In the genomic region with DNA sequence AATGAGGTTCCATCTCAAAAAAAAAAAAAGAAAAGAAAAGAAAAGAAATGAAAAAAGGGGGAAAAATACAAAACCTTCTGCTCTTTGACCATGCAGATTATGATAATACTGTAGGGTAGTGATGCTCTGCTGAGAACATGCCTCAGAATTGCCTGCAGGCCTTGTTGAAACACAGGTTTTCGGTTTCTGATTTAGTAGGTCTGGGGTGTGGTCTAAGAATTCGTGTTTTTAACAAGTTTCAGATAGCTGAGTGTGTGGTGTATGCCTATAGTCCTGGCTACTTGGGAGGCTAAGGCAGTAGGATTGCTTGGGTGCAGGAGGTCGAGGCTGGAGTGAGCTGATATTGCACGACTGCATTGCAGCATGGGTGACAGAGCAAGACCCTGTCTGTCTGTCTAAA, we compare ENCODE assay signal across 26 cellular contexts. TPM values are rescaled to one million over a fixed set of nuclear protein-coding genes. Genes with fewer than 3 reads are reported as not detected.
DNase-seq lines count a peak whose midpoint lies in the region; ATAC-seq, FAIRE-seq and TF ChIP-seq lines count a peak whose summit lies in the region.
"Had no signal": no experiment of that assay in that cellular context is flagged by ENCODE, and none has a peak within 500 bp of the region (broad histone marks: within the 10 kb centered on the region; RNA-seq: fewer than 3 reads in every experiment).

No MANE protein-coding gene starts in this region.

- no peak overlapping the region for H3K4me2 ChIP-seq in A549
- H3K4me2 ChIP-seq in KMS-11, result peak overlapping the region; percentile 44; the same call in 1 of the 2 replicates
- no peak overlapping the region for H3K4me2 ChIP-seq in GM12878 (ENCODE audit: control insufficient read depth, insufficient read depth)

- TF ChIP-seq EP300 in A549 (IDR thresholded peaks at IDR 0.05) (no peak), GM12878 (IDR thresholded peaks at IDR 0.05; ENCODE audit: borderline replicate concordance in 1 of 2, control insufficient read depth in 1 of 2, low read depth in 2 of 2, low read length in 2 of 2) (no peak)

- H3K36me3 Mint-ChIP-seq in activated CD4-positive, alpha-beta T cell treated with anti-CD3 and anti-CD28 coated beads for 36 hours (ENCODE audit: low read depth), result no peaks in the 10 kb centered on the region
- H3K36me3 Mint-ChIP-seq: CD8-positive, alpha-beta memory T cell had no signal

- TF ChIP-seq POLR2A in A549 (IDR thresholded peaks at IDR 0.05; ENCODE audit: low read length) (no peak), GM12878 (IDR thresholded peaks at IDR 0.05; ENCODE audit: low read depth, low read length) (no peak)

- H3K4me1 ChIP-seq in A549 (no peaks in the 10 kb centered on the region), KMS-11 (ENCODE audit: low read depth, poor library complexity, severe bottlenecking) (peaks cover 52% of the 10 kb centered on the region), GM12878 (ENCODE audit: control insufficient read depth, insufficient read depth, low read length) (no peaks in the 10 kb centered on the region)
- H3K4me1 ChIP-seq: SJCRH30 had no signal

- POLR2A ChIA-PET in activated CD4-positive, alpha-beta T cell treated with anti-CD3 and anti-CD28 coated beads for 36 hours (lab: Charles Lee), result no interaction called here
- POLR2A ChIA-PET in A549 (lab: Yijun Ruan, JAX), result no interaction called here
- POLR2A ChIA-PET in GM12878 (lab: Charles Lee), result no interaction called here

- H3K9me3 ChIP-seq in A549 (peaks cover 25% of the 10 kb centered on the region), GM12878 (replicated peaks; ENCODE audit: control insufficient read depth, insufficient read depth, low read length) (no peaks in the 10 kb centered on the region)
- H3K9me3 ChIP-seq: SJCRH30 had no signal

- H4K20me1 ChIP-seq in KMS-11 (ENCODE audit: insufficient read depth), result no peaks in the 10 kb centered on the region
- no peaks in the 10 kb centered on the region for H4K20me1 ChIP-seq in GM12878 (ENCODE audit: control insufficient read depth, insufficient read depth)

- BruUV-seq in GM12878 (replicated peaks; lab: Mats Ljungman, UMichigan), result no TSS peak

- intact Hi-C loops in activated CD4-positive, alpha-beta T cell treated with anti-CD3 and anti-CD28 coated beads for 36 hours (cut with DNase I, micrococcal nuclease), result no loop called here
- intact Hi-C loops in GM12878 (cut with micrococcal nuclease; ENCODE audit: unreplicated experiment), result loop anchor here (10.0 kb wide), 1 partner anchor 599 kb away; a partner anchor contains a TSS

- FAIRE-seq in A549 (lab: Jason Lieb, UNC) (peak; percentile 90), GM12878 (lab: Jason Lieb, UNC) (peak; percentile 83)
- FAIRE-seq: RCC 7860 had no signal

- in situ Hi-C loops in GM12878 (cut with MboI), result no loop called here

- peaks cover 5% of the 10 kb centered on the region for H3K4me1 Mint-ChIP-seq in activated CD4-positive, alpha-beta T cell treated with anti-CD3 and anti-CD28 coated beads for 36 hours

- H3K4me3 ChIP-seq in A549 (no peak overlapping the region), KMS-11 (IDR thresholded peaks at IDR 0.05; ENCODE audit: insufficient read depth, low read depth, low read length) (no peak overlapping the region), GM12878 (no peak overlapping the region)
- H3K4me3 ChIP-seq: GM23248, SJCRH30 had no signal

- no peak overlapping the region for H3K4me3 Mint-ChIP-seq in activated CD4-positive, alpha-beta T cell treated with anti-CD3 and anti-CD28 coated beads for 36 hours
- H3K4me3 Mint-ChIP-seq: CD8-positive, alpha-beta memory T cell had no signal

- RAD21 ChIA-PET in GM12878 (lab: Charles Lee; ENCODE audit: unreplicated experiment), result interaction anchor here (0.5 kb wide), 1 partner anchor 201 kb away, joined by 3 read pairs; a partner anchor contains a TSS

- no peaks in the 10 kb centered on the region for H3K79me2 ChIP-seq in KMS-11 (ENCODE audit: insufficient read depth, low read depth)
- H3K79me2 ChIP-seq in GM12878 (ENCODE audit: control insufficient read depth, insufficient read depth, low read length), result no peaks in the 10 kb centered on the region

- H3K27me3 ChIP-seq in KMS-11 (ENCODE audit: insufficient read depth, low read depth) (no peaks in the 10 kb centered on the region), GM12878 (replicated peaks in 1 of 2; ENCODE audit: control insufficient read depth in 2 of 2, insufficient read depth in 2 of 2, low read length in 1 of 2) (no peaks in the 10 kb centered on the region)
- H3K27me3 ChIP-seq: SJCRH30 had no signal

- no peak for DNase-seq in activated CD4-positive, alpha-beta T cell treated with anti-CD3 and anti-CD28 coated beads for 36 hours
- DNase-seq in activated CD4-positive, alpha-beta T cell treated with anti-CD3 and anti-CD28 coated beads for 48 hours, result no peak
- DNase-seq in A549 (ENCODE audit: low read depth in 1 of 2, low spot score in 1 of 2) (no peak), GM12878 (ENCODE audit: low read depth, low spot score) (peak; percentile 2)
- no peak for DNase-seq in effector CD4-positive, alpha-beta T cell
- DNase-seq: AML-193; C1 segment of cervical spinal cord; Calu3; CD8-positive, alpha-beta memory T cell; DMS153; GM23248; IMR-90; NCI-H1417; NCI-H187; NCI-H446; NCI-H526; OCI-M1; SJCRH30 had no signal

- H3K9ac ChIP-seq in KMS-11 (no peak overlapping the region), GM12878 (ENCODE audit: control insufficient read depth, insufficient read depth, low read length) (no peak overlapping the region)
- H3K9ac ChIP-seq: GM23248 had no signal

- 20% methylated on average over 4 of the region's 4 CpGs for WGBS in A549 (ENCODE audit: missing lambda C conversion rate)
- WGBS in GM12878 (ENCODE audit: insufficient coverage, insufficient replicate concordance, low lambda C conversion rate, missing lambda C conversion rate), result 0% methylated on average over 4 of the region's 4 CpGs

- peak; percentile 58 for ATAC-seq in activated CD4-positive, alpha-beta T cell treated with anti-CD3 and anti-CD28 coated beads for 36 hours
- ATAC-seq in A549, result no peak
- ATAC-seq in GM12878, result peak; percentile 56; the same call in 2 of the 3 replicates
- no peak for ATAC-seq in GM21423 (IDR thresholded peaks at IDR 0.05; ENCODE audit: unreplicated experiment)
- ATAC-seq in GM21723 (IDR thresholded peaks at IDR 0.05; ENCODE audit: unreplicated experiment), result no peak
- ATAC-seq: HCT116 had no signal

- TF ChIP-seq CTCF in A549 (IDR thresholded peaks at IDR 0.05) (no peak), KMS-11 (conservative IDR thresholded peaks at IDR 0.05; ENCODE audit: low read depth, low read length) (no peak), GM12878 (IDR thresholded peaks at IDR 0.05 in 2 of 3, conservative IDR thresholded peaks at IDR 0.05 in 1 of 3; ENCODE audit: control insufficient read depth in 2 of 3, extremely low read depth in 1 of 3, insufficient read depth in 1 of 3, low read depth in 3 of 3, low read length in 3 of 3) (no peak)

- H3K27ac ChIP-seq in A549 (no peak overlapping the region), KMS-11 (peak overlapping the region; percentile 51), GM12878 (ENCODE audit: control insufficient read depth, insufficient read depth) (no peak overlapping the region)
- H3K27ac ChIP-seq: 22Rv1, GM23248, SJCRH30 had no signal

- no peak overlapping the region for H2AFZ ChIP-seq in KMS-11 (ENCODE audit: low read depth)
- no peak overlapping the region for H2AFZ ChIP-seq in GM12878 (ENCODE audit: control insufficient read depth, low read depth, low read length)
- H2AFZ ChIP-seq: GM23248 had no signal

- H3K9me3 Mint-ChIP-seq in activated CD4-positive, alpha-beta T cell treated with anti-CD3 and anti-CD28 coated beads for 36 hours (ENCODE audit: low read depth), result no peaks in the 10 kb centered on the region
- H3K9me3 Mint-ChIP-seq: CD8-positive, alpha-beta memory T cell had no signal

- H3K36me3 ChIP-seq in KMS-11 (ENCODE audit: insufficient read depth) (no peaks in the 10 kb centered on the region), GM12878 (ENCODE audit: control insufficient read depth in 2 of 2, insufficient read depth in 2 of 2, low read length in 1 of 2) (no peaks in the 10 kb centered on the region)
- H3K36me3 ChIP-seq: SJCRH30 had no signal

- SMC1A ChIA-PET in GM12878 (lab: Charles Lee; ENCODE audit: uncharacterized antibody, unreplicated experiment), result no interaction called here

- CTCF ChIA-PET in activated CD4-positive, alpha-beta T cell treated with anti-CD3 and anti-CD28 coated beads for 36 hours (lab: Charles Lee), result interaction anchor here (0.8 kb wide), 1 partner anchor 25 kb away, joined by 3 read pairs; no protein-coding TSS in a partner anchor
- CTCF ChIA-PET in A549 (lab: Yijun Ruan, JAX), result interaction anchor here (0.6 to 3.0 kb wide), 10 partner anchors 10 to 332 kb away, joined by 3 to 19 read pairs (median 3); no protein-coding TSS in a partner anchor
- CTCF ChIA-PET in GM12878 (lab: Yijun Ruan, JAX), result interaction anchor here (0.6 to 1.9 kb wide), 4 partner anchors 10 to 286 kb away, joined by 3 to 19 read pairs (median 4); no protein-coding TSS in a partner anchor

- TF ChIP-seq RAD21 in A549 (conservative IDR thresholded peaks at IDR 0.05 in 1 of 2, IDR thresholded peaks at IDR 0.05 in 1 of 2), result no peak
- TF ChIP-seq RAD21 in GM12878 (IDR thresholded peaks at IDR 0.05; ENCODE audit: insufficient read depth, low read depth, low read length), result no peak

- peaks cover 15% of the 10 kb centered on the region for H3K27me3 Mint-ChIP-seq in activated CD4-positive, alpha-beta T cell treated with anti-CD3 and anti-CD28 coated beads for 36 hours

- no peak overlapping the region for H3K27ac Mint-ChIP-seq in activated CD4-positive, alpha-beta T cell treated with anti-CD3 and anti-CD28 coated beads for 36 hours

RNA-seq across cellular contexts. Expression of a gene that starts 14.9 kb away (rescaled TPM):
- not detected for total RNA-seq in activated CD4-positive, alpha-beta T cell treated with anti-CD3 and anti-CD28 coated beads for 36 hours
- polyA plus RNA-seq in A549 (2011; rRNA removed) (0.04 TPM in 1 of 2 replicates, not detected in the other), A549 (2017; fragmentation: RNase III; extraction: RNeasy Plus Mini Kit Qiagen cat#74134 plus additional on column Dnase treatment) (not detected in 3 replicates), GM12878 (2011; rRNA removed) (0.53 and 0.86 TPM in 2 replicates), GM12878 (2014; fragmentation: Illumina TruSeq; extraction: Trizol) (not detected in 2 replicates), GM12878 (2014; fragmentation: Nextera tagmentation; extraction: Ambion mirVana) (not detected), GM12878 (2014; rRNA removed) (0.11 TPM in 1 of 2 replicates, not detected in the other), GM12878 (2016; fragmentation: Nextera tagmentation; extraction: Ambion mirVana) (not detected)
- polyA plus RNA-seq in A549 (2012; cell fraction: cytosol; rRNA removed), result not detected in 2 replicates
- polyA plus RNA-seq in A549 (2012; cell fraction: nucleus; rRNA removed), result not detected in 2 replicates
- 0.19 and 0.21 TPM in 2 replicates for polyA minus RNA-seq in A549 (2011; rRNA and poly(A)+ RNA removed)
- not detected in 2 replicates for total RNA-seq in GM12878 (2013; cell fraction: nucleolus; rRNA removed)
- total RNA-seq in GM12878 (2014; rRNA removed) (not detected in 2 replicates), GM12878 (2014; rRNA removed; fragmentation: Illumina TruSeq; extraction: Trizol) (not detected in 2 replicates), GM12878 (2021) (0.13 and 0.23 TPM in 2 replicates)
- not detected for polyA plus RNA-seq in GM12878 (2011; ENCODE audit: low read depth)
- polyA plus RNA-seq in GM12878 (2011; cell fraction: cytosol; rRNA removed), result 0.69 and 0.97 TPM in 2 replicates
- polyA plus RNA-seq in GM12878 (2011; cell fraction: nucleus; rRNA removed), result 0.28 and 0.37 TPM in 2 replicates
- not detected in 2 replicates for polyA plus RNA-seq in GM12878 (2012)
- 0.51 and 0.62 TPM in 2 replicates for polyA minus RNA-seq in GM12878 (2011; rRNA and poly(A)+ RNA removed)
- not detected in 2 replicates for polyA minus RNA-seq in GM12878 (2011; cell fraction: cytosol; rRNA and poly(A)+ RNA removed)
- polyA minus RNA-seq in GM12878 (2011; cell fraction: nucleus; rRNA and poly(A)+ RNA removed), result 0.24 TPM in 1 of 2 replicates, not detected in the other
- total RNA-seq: CD8-positive, alpha-beta memory T cell; G401; GM23248; IMR-90; SJCRH30 had no signal
- polyA plus RNA-seq: AG04450; CD8-positive, alpha-beta memory T cell; GM23248; IMR-90 had no signal

Comparison
In these comparisons a context has a peak if more than half of its experiments do, and no peak if none do; other contexts are left out.
1. ATAC-seq: peak in activated CD4-positive, alpha-beta T cell treated with anti-CD3 and anti-CD28 coated beads for 36 hours (single experiment) and GM12878 (single experiment); none in A549 (0 of 2), GM21423 (single experiment) and GM21723 (single experiment).